In the genomic region with DNA sequence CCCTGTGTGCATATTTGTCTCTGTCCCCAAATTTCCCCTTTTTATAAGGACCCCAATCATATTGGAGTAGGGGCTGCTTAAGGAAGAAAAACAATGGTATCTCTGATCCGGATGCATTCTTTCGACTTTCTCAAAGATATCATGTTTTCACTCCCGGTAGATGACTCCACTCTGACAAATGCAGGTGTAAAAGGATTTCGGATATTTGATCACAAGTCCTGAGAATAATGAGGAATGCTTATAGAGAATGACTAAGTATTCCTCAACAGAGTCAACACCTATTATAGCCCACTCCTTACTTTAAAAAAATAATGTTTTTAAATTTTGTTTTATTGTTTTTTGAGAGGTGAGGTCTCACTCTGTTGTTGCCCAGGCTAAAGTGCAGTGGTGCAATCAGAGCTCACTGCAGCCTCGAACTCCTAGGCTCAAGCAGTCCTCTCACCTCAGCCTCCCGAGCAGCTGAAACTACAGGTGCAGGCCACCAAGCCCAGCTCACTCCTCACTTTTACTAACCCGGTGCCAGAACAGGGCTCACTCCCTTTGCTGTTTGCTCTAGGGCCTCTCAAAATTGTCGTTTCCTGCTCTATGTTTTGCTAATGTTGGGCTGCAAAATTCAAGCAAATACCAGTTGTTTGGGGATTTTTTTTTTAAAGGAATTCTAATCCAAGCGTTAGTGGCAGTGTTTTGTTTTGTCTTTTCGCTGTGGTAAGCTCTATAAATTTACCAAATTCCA, we compare ENCODE assay signal across 21 cellular contexts. TPM values are rescaled to one million over a fixed set of nuclear protein-coding genes. Genes with fewer than 3 reads are reported as not detected.
A peak's percentile ranks its signal among the peaks of the same experiment; 100 is the strongest.
DNase-seq lines count a peak whose midpoint lies in the region; ATAC-seq, FAIRE-seq and TF ChIP-seq lines count a peak whose summit lies in the region.
"Had no signal": no experiment of that assay in that cellular context is flagged by ENCODE, and none has a peak within 500 bp of the region (broad histone marks: within the 10 kb centered on the region; RNA-seq: fewer than 3 reads in every experiment).

No MANE protein-coding gene starts in this region.

- H3K9me2 ChIP-seq in PC-3 (replicated peaks; ENCODE audit: low read length): no peaks in the 10 kb centered on the region

- POLR2A ChIA-PET in PC-3 (lab: Charles Lee; ENCODE audit: unreplicated experiment): interaction anchor here (0.6 to 0.7 kb wide), 2 partner anchors 686 to 1108 kb away, joined by 4 to 7 read pairs; no protein-coding TSS in a partner anchor
- POLR2A ChIA-PET in H1 (lab: Charles Lee; ENCODE audit: partially characterized antibody): no interaction called here
- POLR2A ChIA-PET in naive thymus-derived CD4-positive, alpha-beta T cell (lab: Charles Lee): no interaction called here

- H3K4me3 ChIP-seq in PC-3 (ENCODE audit: low read length) (peak overlapping the region; percentile 42; the same call in 1 of the 2 replicates), H1 (ENCODE audit: extremely low read depth in 1 of 4, insufficient read depth in 2 of 4, low read depth in 3 of 4, low read length in 4 of 4) (no peak overlapping the region), neuronal stem cell (ENCODE audit: low read length in 2 of 2) (no peak overlapping the region)
- no peak overlapping the region for H3K4me3 ChIP-seq in naive thymus-derived CD4-positive, alpha-beta T cell (ENCODE audit: low read length)
- H3K4me3 ChIP-seq: A549, BLaER1, SJCRH30 had no signal

- H3K23ac ChIP-seq in H9 (ENCODE audit: insufficient read length, low read depth, low read length) (no peak overlapping the region), H1 (ENCODE audit: insufficient read length) (no peak overlapping the region), neuronal stem cell (ENCODE audit: low read depth, low read length, poor library complexity) (no peak overlapping the region)

- peaks cover 8 to 16% of the 10 kb centered on the region in 2 experiments; a peak in 3 of 4 replicates for H3K4me1 Mint-ChIP-seq in H9
- no peaks in the 10 kb centered on the region for H3K4me1 Mint-ChIP-seq in naive thymus-derived CD4-positive, alpha-beta T cell

- DNase-seq in H9 (peak; percentile 41), PC-3 (peak; percentile 84), H1 (ENCODE audit: low read depth in 1 of 2, low spot score in 2 of 2) (no peak), neuronal stem cell (ENCODE audit: low spot score) (no peak), A172 (ENCODE audit: low spot score) (no peak)
- no peak for DNase-seq in effector CD8-positive, alpha-beta T cell (lab: John Stamatoyannopoulos, UW)
- DNase-seq in naive thymus-derived CD4-positive, alpha-beta T cell: no peak
- no peak for DNase-seq in stimulated activated CD4-positive, alpha-beta T cell treated with anti-CD3 and anti-CD28 coated beads, Interleukin-2, amount 100 ng/mL, for 24 hours
- DNase-seq: CD8-positive, alpha-beta T cell; HFFc6; NCI-H1105; NCI-H1694; NCI-H2081 treated with DMSO at 0.1 percent for 48 hours; NCI-H510A treated with DMSO at 0.1 percent for 48 hours; NCI-H774; SJCRH30 had no signal

- H3K23me2 ChIP-seq in H9 (ENCODE audit: insufficient read length, low read depth, low read length, poor library complexity, severe bottlenecking) (no peaks in the 10 kb centered on the region), H1 (ENCODE audit: low read depth, low read length) (no peaks in the 10 kb centered on the region)

- H2AFZ ChIP-seq in H9 (ENCODE audit: low read length) (no peak overlapping the region), PC-3 (ENCODE audit: low read length) (peak overlapping the region; percentile 31), H1 (ENCODE audit: low read length) (peak overlapping the region; percentile 42; the same call in 1 of the 2 replicates), neuronal stem cell (ENCODE audit: low read length) (peak overlapping the region; percentile 56)

- peaks cover 12% of the 10 kb centered on the region for H3F3A ChIP-seq in PC-3 (ENCODE audit: low read length, unreplicated experiment)

- H3K4me2 ChIP-seq in H9 (ENCODE audit: insufficient read depth, insufficient read length, low read length) (no peak overlapping the region), PC-3 (ENCODE audit: low read length) (peak overlapping the region; percentile 77), H1 (ENCODE audit: insufficient read depth in 1 of 2, low read depth in 2 of 2, low read length in 2 of 2) (no peak overlapping the region), neuronal stem cell (ENCODE audit: insufficient read depth, low read length, poor library complexity, severe bottlenecking) (no peak overlapping the region)
- H3K4me2 ChIP-seq: A549, BLaER1 had no signal

- H3K9me3 ChIP-seq in H9 (ENCODE audit: control insufficient read depth, low read depth, low read length) (no peaks in the 10 kb centered on the region), PC-3 (ENCODE audit: low read length) (no peaks in the 10 kb centered on the region), H1 (ENCODE audit: insufficient read depth in 2 of 2, low read depth in 1 of 2, low read length in 1 of 2) (no peaks in the 10 kb centered on the region), neuronal stem cell (replicated peaks in 1 of 2; ENCODE audit: control insufficient read depth in 2 of 2, insufficient read depth in 1 of 2, low read depth in 1 of 2, low read length in 2 of 2) (peaks cover 0 to 4% of the 10 kb centered on the region in 2 donors)
- no peaks in the 10 kb centered on the region for H3K9me3 ChIP-seq in naive thymus-derived CD4-positive, alpha-beta T cell (ENCODE audit: control insufficient read depth in 2 of 3, low read length in 3 of 3)
- H3K9me3 ChIP-seq: A549, BLaER1, SJCRH30 had no signal

- TF ChIP-seq CTCF in H9 (conservative IDR thresholded peaks at IDR 0.05): no peak
- TF ChIP-seq CTCF in PC-3 (conservative IDR thresholded peaks at IDR 0.05; ENCODE audit: low read depth, low read length): no peak
- no peak for TF ChIP-seq CTCF in H1 (IDR thresholded peaks at IDR 0.05; ENCODE audit: control extremely low read depth in 1 of 3, insufficient read depth in 1 of 3, low read depth in 1 of 3, low read length in 3 of 3)

- H4K5ac ChIP-seq in H9 (ENCODE audit: insufficient read length, low read depth, low read length) (no peak overlapping the region), H1 (ENCODE audit: insufficient read length, low read depth, low read length) (no peak overlapping the region)

- H4K91ac ChIP-seq in H9 (ENCODE audit: insufficient read length, low read depth, low read length): no peak overlapping the region
- no peak overlapping the region for H4K91ac ChIP-seq in H1 (replicated peaks; ENCODE audit: insufficient read length, low read length)
- no peak overlapping the region for H4K91ac ChIP-seq in neuronal stem cell (ENCODE audit: low read depth, low read length, poor library complexity)

- no peak for FAIRE-seq in H1 (lab: Jason Lieb, UNC)
- FAIRE-seq: A549, D721Med, GM12891 had no signal

- H4K8ac ChIP-seq in H9 (replicated peaks; ENCODE audit: insufficient read length, low read depth, low read length) (no peak overlapping the region), H1 (ENCODE audit: extremely low read depth, insufficient read depth, low read length) (no peak overlapping the region), neuronal stem cell (ENCODE audit: low read depth, low read length) (no peak overlapping the region)

- no peak for TF ChIP-seq POLR2A in H1 (IDR thresholded peaks at IDR 0.05; ENCODE audit: control extremely low read depth in 1 of 2, low read depth in 2 of 2, low read length in 2 of 2)

- H4K20me1 ChIP-seq in H9 (ENCODE audit: control insufficient read depth, insufficient read depth, insufficient read length) (no peaks in the 10 kb centered on the region), PC-3 (ENCODE audit: low read length) (no peaks in the 10 kb centered on the region), H1 (replicated peaks in 1 of 2; ENCODE audit: control insufficient read depth in 1 of 2, insufficient read depth in 2 of 2, low read length in 2 of 2) (no peaks in the 10 kb centered on the region)
- H4K20me1 ChIP-seq: BLaER1 had no signal

- no peak overlapping the region for H3K4ac ChIP-seq in H9 (ENCODE audit: low read depth, low read length)
- H3K4ac ChIP-seq in H1 (replicated peaks; ENCODE audit: insufficient read length, low read depth, low read length): no peak overlapping the region
- no peak overlapping the region for H3K4ac ChIP-seq in neuronal stem cell (ENCODE audit: low read length)

- H3K27me3 ChIP-seq in H9 (ENCODE audit: insufficient read depth, low read length) (no peaks in the 10 kb centered on the region), PC-3 (ENCODE audit: low read length) (no peaks in the 10 kb centered on the region), H1 (replicated peaks in 1 of 4; ENCODE audit: control insufficient read depth in 3 of 4, extremely low read depth in 1 of 4, insufficient read depth in 3 of 4, low read length in 3 of 4) (no peaks in the 10 kb centered on the region), neuronal stem cell (ENCODE audit: control insufficient read depth in 3 of 3, insufficient read depth in 3 of 3, low read depth in 1 of 3, low read length in 3 of 3) (no peaks in the 10 kb centered on the region)
- H3K27me3 ChIP-seq in naive thymus-derived CD4-positive, alpha-beta T cell (ENCODE audit: control insufficient read depth in 2 of 2, insufficient read depth in 2 of 2, low read length in 2 of 2): peaks cover 0 to 2% of the 10 kb centered on the region in 2 donors
- H3K27me3 ChIP-seq: BLaER1, SJCRH30 had no signal

- no peak overlapping the region for H2BK5ac ChIP-seq in H9 (ENCODE audit: insufficient read length, low read length)
- peak overlapping the region; percentile 19; the same call in 1 of the 2 replicates for H2BK5ac ChIP-seq in H1 (ENCODE audit: low read depth, low read length)
- no peak overlapping the region for H2BK5ac ChIP-seq in neuronal stem cell (ENCODE audit: low read length)

- H2AK5ac ChIP-seq in H9 (ENCODE audit: insufficient read length, low read length): no peak overlapping the region
- H2AK5ac ChIP-seq in H1 (ENCODE audit: low read depth, low read length): no peak overlapping the region
- no peak overlapping the region for H2AK5ac ChIP-seq in neuronal stem cell (ENCODE audit: low read depth, low read length)

- H3T11ph ChIP-seq in H9 (ENCODE audit: low read length): no peak overlapping the region

- intact Hi-C loops in PC-3 (cut with micrococcal nuclease): loop anchor here (2.0 kb wide), 1 partner anchor 14 kb away; no protein-coding TSS in a partner anchor
- intact Hi-C loops in naive thymus-derived CD4-positive, alpha-beta T cell (cut with micrococcal nuclease): no loop called here

- H3K14ac ChIP-seq in H9 (ENCODE audit: insufficient read depth, low read length) (no peak overlapping the region), H1 (ENCODE audit: insufficient read length) (no peak overlapping the region), neuronal stem cell (ENCODE audit: low read length) (no peak overlapping the region)

- ATAC-seq in PC-3: peak; percentile 93
- no peak for ATAC-seq in naive thymus-derived CD4-positive, alpha-beta T cell
- ATAC-seq: A549; CD8-positive, alpha-beta T cell had no signal

- H3K4me1 ChIP-seq in H9 (ENCODE audit: insufficient read depth, low read length): peaks cover 4% of the 10 kb centered on the region
- H3K4me1 ChIP-seq in PC-3 (ENCODE audit: insufficient read depth, low read length): peaks cover 56% of the 10 kb centered on the region
- peaks cover 0 to 3% (median 1%) of the 10 kb centered on the region in 4 experiments; a peak in 1 of 7 replicates for H3K4me1 ChIP-seq in H1 (replicated peaks in 1 of 4; ENCODE audit: control insufficient read depth in 3 of 4, insufficient read depth in 4 of 4, low read length in 3 of 4)
- peaks cover 4 to 14% of the 10 kb centered on the region in 2 donors for H3K4me1 ChIP-seq in neuronal stem cell (ENCODE audit: control insufficient read depth in 2 of 2, insufficient read depth in 1 of 2, low read depth in 1 of 2, low read length in 2 of 2)
- no peaks in the 10 kb centered on the region for H3K4me1 ChIP-seq in naive thymus-derived CD4-positive, alpha-beta T cell (ENCODE audit: control insufficient read depth in 2 of 2, insufficient read depth in 2 of 2, low read length in 2 of 2)
- H3K4me1 ChIP-seq: A549, BLaER1 had no signal

- H3K36me3 ChIP-seq in PC-3 (ENCODE audit: low read depth, low read length) (no peaks in the 10 kb centered on the region), H1 (ENCODE audit: control insufficient read depth in 2 of 4, insufficient read depth in 4 of 4, low read length in 3 of 4) (no peaks in the 10 kb centered on the region), neuronal stem cell (replicated peaks in 1 of 2; ENCODE audit: control insufficient read depth in 2 of 2, insufficient read depth in 2 of 2, low read length in 2 of 2) (no peaks in the 10 kb centered on the region)
- no peaks in the 10 kb centered on the region for H3K36me3 ChIP-seq in naive thymus-derived CD4-positive, alpha-beta T cell (ENCODE audit: control insufficient read depth in 2 of 3, insufficient read depth in 3 of 3, low read length in 3 of 3)
- H3K36me3 ChIP-seq: BLaER1, SJCRH30 had no signal

- no peaks in the 10 kb centered on the region for H3K27me3 Mint-ChIP-seq in H9 (ENCODE audit: low read depth)
- H3K27me3 Mint-ChIP-seq in naive thymus-derived CD4-positive, alpha-beta T cell: peaks cover 0 to 27% (median 14%) of the 10 kb centered on the region in 5 donors

- CTCF ChIA-PET in PC-3 (lab: Charles Lee) (interaction anchor here (0.7 to 1.0 kb wide), 2 partner anchors 14 to 657 kb away, joined by 3 to 4 read pairs; no protein-coding TSS in a partner anchor), H1 (lab: Charles Lee; ENCODE audit: partially characterized antibody) (interaction anchor here (0.5 to 9.1 kb wide), 2 partner anchors 18 to 29 kb away, joined by 3 to 49 read pairs; no protein-coding TSS in a partner anchor)
- CTCF ChIA-PET in naive thymus-derived CD4-positive, alpha-beta T cell (lab: Charles Lee): no interaction called here

- H3K27ac ChIP-seq in H9 (ENCODE audit: insufficient read length, low read depth, low read length) (peak overlapping the region; percentile 26), PC-3 (ENCODE audit: low read length) (peak overlapping the region; percentile 96), H1 (ENCODE audit: low read depth, low read length) (no peak overlapping the region), neuronal stem cell (replicated peaks; ENCODE audit: low read length) (no peak overlapping the region)
- no peak overlapping the region for H3K27ac ChIP-seq in naive thymus-derived CD4-positive, alpha-beta T cell (ENCODE audit: low read depth, low read length)
- H3K27ac ChIP-seq: A549, BLaER1, RWPE1, SJCRH30 had no signal

- H2BK120ac ChIP-seq in H9 (ENCODE audit: low read depth, low read length, poor library complexity, severe bottlenecking) (no peak overlapping the region), H1 (replicated peaks; ENCODE audit: low read depth, low read length) (no peak overlapping the region), neuronal stem cell (ENCODE audit: low read depth, low read length) (no peak overlapping the region)

- H3K79me2 ChIP-seq in H9 (ENCODE audit: insufficient read depth, low read length) (no peaks in the 10 kb centered on the region), PC-3 (ENCODE audit: low read length) (no peaks in the 10 kb centered on the region), H1 (ENCODE audit: control insufficient read depth in 1 of 2, insufficient read depth in 2 of 2, low read length in 2 of 2) (no peaks in the 10 kb centered on the region)

- peaks cover 0 to 7% of the 10 kb centered on the region in 2 experiments; a peak in 3 of 5 replicates for H3K9me3 Mint-ChIP-seq in H9
- peaks cover 0 to 4% (median 0%) of the 10 kb centered on the region in 11 donors for H3K9me3 Mint-ChIP-seq in naive thymus-derived CD4-positive, alpha-beta T cell
- H3K9me3 Mint-ChIP-seq: CD8-positive, alpha-beta T cell; HFFc6 had no signal

- H3K79me1 ChIP-seq in H9 (ENCODE audit: insufficient read depth, low read depth, low read length, poor library complexity, severe bottlenecking): no peaks in the 10 kb centered on the region
- no peaks in the 10 kb centered on the region for H3K79me1 ChIP-seq in H1 (ENCODE audit: low read depth, low read length)
- H3K79me1 ChIP-seq in neuronal stem cell (ENCODE audit: low read depth, low read length): no peaks in the 10 kb centered on the region

- H2BK20ac ChIP-seq in H9 (ENCODE audit: low read depth, low read length, poor library complexity, severe bottlenecking) (no peak overlapping the region), H1 (ENCODE audit: low read length) (0 out of 2 replicates have a peak overlapping the region, but pooled peaks have one; percentile 48)

- no peak for TF ChIP-seq RAD21 in H1 (IDR thresholded peaks at IDR 0.05 in 1 of 2, conservative IDR thresholded peaks at IDR 0.05 in 1 of 2; ENCODE audit: low read depth in 2 of 2, low read length in 2 of 2)

- H3K9ac ChIP-seq in H9 (ENCODE audit: extremely low read depth, insufficient read length, low read length): no peak overlapping the region
- H3K9ac ChIP-seq in PC-3 (ENCODE audit: low read length): peak overlapping the region; percentile 70
- no peak overlapping the region for H3K9ac ChIP-seq in H1 (replicated peaks in 1 of 4; ENCODE audit: extremely low read depth in 1 of 4, low read depth in 3 of 4, low read length in 3 of 4)
- H3K9ac ChIP-seq in neuronal stem cell (ENCODE audit: low read depth, low read length, poor library complexity): no peak overlapping the region
- H3K9ac ChIP-seq: BLaER1 had no signal

- no TSS peak for BruUV-seq in PC-3 (replicated peaks; lab: Mats Ljungman, UMichigan)

- H3K27ac Mint-ChIP-seq in H9: peak overlapping the region; percentile 57 to 69 (median 61); a peak in 4 of 7 replicates
- H3K27ac Mint-ChIP-seq in naive thymus-derived CD4-positive, alpha-beta T cell: no peak overlapping the region
- H3K27ac Mint-ChIP-seq: CD8-positive, alpha-beta T cell; HFFc6 had no signal

- H2BK15ac ChIP-seq in H9 (ENCODE audit: low read depth, low read length) (no peak overlapping the region), H1 (ENCODE audit: low read length) (no peak overlapping the region), neuronal stem cell (ENCODE audit: low read length) (no peak overlapping the region)

- H3K4me3 Mint-ChIP-seq in H9: no peak overlapping the region
- no peak overlapping the region for H3K4me3 Mint-ChIP-seq in naive thymus-derived CD4-positive, alpha-beta T cell
- H3K4me3 Mint-ChIP-seq: CD8-positive, alpha-beta T cell; HFFc6 had no signal

- no peak overlapping the region for H3K56ac ChIP-seq in H9 (ENCODE audit: insufficient read length, low read depth, low read length)
- H3K56ac ChIP-seq in H1 (replicated peaks; ENCODE audit: insufficient read length, low read depth, low read length): no peak overlapping the region

- no peak for TF ChIP-seq EP300 in H1 (IDR thresholded peaks at IDR 0.05; ENCODE audit: borderline replicate concordance in 1 of 2, low read depth in 2 of 2, low read length in 2 of 2)

- WGBS in H9 (ENCODE audit: extremely low coverage, insufficient read length, low lambda C conversion rate): no CpG with 5 or more reads among the region's 10 CpGs
- 67% methylated on average over 10 of the region's 10 CpGs; no CpG with 5 or more reads in 1 of the 2 experiments for WGBS in H1 (ENCODE audit: extremely low coverage in 1 of 2, insufficient coverage in 1 of 2, insufficient read length in 1 of 2, insufficient replicate concordance in 2 of 2, low coverage in 1 of 2, low lambda C conversion rate in 2 of 2, missing lambda C conversion rate in 1 of 2), 2 experiments
- WGBS in neuronal stem cell (ENCODE audit: extremely low coverage in 2 of 2, insufficient read length in 2 of 2, insufficient replicate concordance in 1 of 2), 2 donors: no CpG with 5 or more reads among the region's 10 CpGs

- H2BK12ac ChIP-seq in H9 (ENCODE audit: insufficient read length, low read depth, low read length): no peak overlapping the region
- H2BK12ac ChIP-seq in H1 (ENCODE audit: low read depth, low read length): no peak overlapping the region
- H2BK12ac ChIP-seq in neuronal stem cell (ENCODE audit: low read length): no peak overlapping the region

- peaks cover 0 to 5% (median 0%) of the 10 kb centered on the region in 3 experiments; a peak in 2 of 7 replicates for H3K36me3 Mint-ChIP-seq in H9 (ENCODE audit: insufficient read depth in 1 of 3, low read depth in 3 of 3)
- H3K36me3 Mint-ChIP-seq in naive thymus-derived CD4-positive, alpha-beta T cell: no peaks in the 10 kb centered on the region
- H3K36me3 Mint-ChIP-seq: CD8-positive, alpha-beta T cell had no signal

- H3K18ac ChIP-seq in H9 (ENCODE audit: insufficient read length, low read depth, low read length): no peak overlapping the region
- peak overlapping the region; percentile 51; the same call in 1 of the 2 replicates for H3K18ac ChIP-seq in H1 (ENCODE audit: extremely low read depth, low read length)
- H3K18ac ChIP-seq in neuronal stem cell (ENCODE audit: low read length): no peak overlapping the region

RNA-seq across cellular contexts. Expression of gene COL8A1, which starts 24.6 kb away (rescaled TPM):
- total RNA-seq in H9 (2021) (0.17 and 0.26 TPM in 2 replicates), PC-3 (2014; rRNA removed) (2.4 and 3.8 TPM in 2 replicates)
- total RNA-seq in H1 (2021; fragmentation: NEBNext Ultra II Directional; extraction: Animal tissue kit (Norgen Biotek cat#: 25700)): 0.99 and 1.2 TPM in 2 replicates
- 0.21 and 0.35 TPM in 2 replicates for polyA plus RNA-seq in H1 (2011; rRNA removed)
- polyA plus RNA-seq in H1 (2011; cell fraction: cytosol; rRNA removed): 0.18 TPM
- polyA plus RNA-seq in H1 (2011; cell fraction: nucleus; rRNA removed): 0.17 TPM
- polyA plus RNA-seq in H1 (2012, experiment 1 of 2): 0.09 to 0.58 TPM (median 0.32 TPM) in 4 replicates
- 0.14 TPM for polyA plus RNA-seq in H1 (2012, experiment 2 of 2)
- polyA plus RNA-seq in H1 (2013, experiment 1 of 2): 2.8 TPM
- polyA plus RNA-seq in H1 (2013, experiment 2 of 2): 3.1 TPM
- polyA minus RNA-seq in H1 (2011; rRNA and poly(A)+ RNA removed): 0.56 and 2.2 TPM in 2 replicates
- polyA minus RNA-seq in H1 (2011; cell fraction: cytosol; rRNA and poly(A)+ RNA removed): not detected
- polyA minus RNA-seq in H1 (2011; cell fraction: nucleus; rRNA and poly(A)+ RNA removed): 1.1 TPM
- polyA plus RNA-seq in neuronal stem cell (2013, experiment 1 of 2): 0.10 TPM
- polyA plus RNA-seq in neuronal stem cell (2013, experiment 2 of 2): 0.07 TPM
- total RNA-seq in A172 (2014; rRNA removed; shearing (Covaris generic)): 24.4 and 26.9 TPM in 2 replicates
- under 1 TPM in 4 of 5 experiments, not detected in 1; 0.13 to 0.24 (median 0.14) TPM for total RNA-seq in naive thymus-derived CD4-positive, alpha-beta T cell
- not detected for polyA plus RNA-seq in naive thymus-derived CD4-positive, alpha-beta T cell
- total RNA-seq: CD8-positive, alpha-beta T cell had no signal
- polyA plus RNA-seq: A549 had no signal

Comparison
In these comparisons a context has a peak if more than half of its experiments do, and no peak if none do; other contexts are left out.
1. DNase-seq: peak in H9 (single experiment) and PC-3 (single experiment); none in H1 (0 of 2), neuronal stem cell (single experiment), A172 (single experiment), effector CD8-positive, alpha-beta T cell (single experiment), naive thymus-derived CD4-positive, alpha-beta T cell (0 of 9) and stimulated activated CD4-positive, alpha-beta T cell treated with anti-CD3 and anti-CD28 coated beads, Interleukin-2, amount 100 ng/mL, for 24 hours (0 of 2).
2. H3K27ac ChIP-seq: peak in H9 (single experiment) and PC-3 (single experiment); none in H1 (single experiment), neuronal stem cell (single experiment) and naive thymus-derived CD4-positive, alpha-beta T cell (single experiment).
3. H3K27ac Mint-ChIP-seq: peak in H9 (3 of 3); none in naive thymus-derived CD4-positive, alpha-beta T cell (0 of 9).